In the genomic region with DNA sequence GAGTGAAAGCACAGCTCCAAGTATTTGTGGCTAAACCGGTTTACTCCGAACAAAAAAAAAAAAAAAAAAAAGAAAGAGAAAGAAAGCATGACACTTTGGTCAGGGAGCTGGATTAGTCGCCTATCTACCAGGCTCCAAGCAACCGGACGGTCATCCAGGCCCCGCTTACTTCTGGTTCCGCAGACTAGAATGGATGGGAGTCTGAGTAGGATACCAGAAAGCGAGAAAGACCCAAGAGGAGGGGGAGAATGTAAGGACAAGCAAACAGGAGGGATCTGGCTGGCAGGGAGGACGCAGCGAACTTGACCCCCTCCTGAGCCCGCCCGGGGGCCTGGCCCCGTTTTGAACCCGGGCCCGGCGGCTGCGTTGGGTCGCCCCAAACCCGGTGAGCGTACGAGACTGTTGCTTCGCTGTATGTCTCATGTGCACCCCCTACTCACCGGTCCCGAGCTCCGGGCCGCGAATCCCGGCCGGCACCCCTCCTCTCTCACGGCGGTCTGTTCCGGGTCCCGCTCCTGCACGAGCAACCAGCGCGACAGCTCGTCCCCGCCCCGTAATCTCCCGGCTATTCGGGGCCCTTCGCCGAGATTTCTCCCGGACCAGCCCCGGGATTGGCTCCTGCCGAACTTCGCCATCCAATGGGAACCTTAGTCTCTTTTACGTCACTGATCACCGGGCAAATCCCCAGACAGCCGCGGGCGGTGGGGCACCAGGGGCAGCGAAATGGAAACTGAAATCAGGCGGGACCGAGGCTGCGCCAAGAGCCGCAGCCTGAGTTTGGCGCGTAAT, we compare ENCODE assay signal across 8 cellular contexts. TPM values are rescaled to one million over a fixed set of nuclear protein-coding genes. Genes with fewer than 3 reads are reported as not detected.
DNase-seq lines count a peak whose midpoint lies in the region; ATAC-seq and TF ChIP-seq lines count a peak whose summit lies in the region.

A gene with protein sequence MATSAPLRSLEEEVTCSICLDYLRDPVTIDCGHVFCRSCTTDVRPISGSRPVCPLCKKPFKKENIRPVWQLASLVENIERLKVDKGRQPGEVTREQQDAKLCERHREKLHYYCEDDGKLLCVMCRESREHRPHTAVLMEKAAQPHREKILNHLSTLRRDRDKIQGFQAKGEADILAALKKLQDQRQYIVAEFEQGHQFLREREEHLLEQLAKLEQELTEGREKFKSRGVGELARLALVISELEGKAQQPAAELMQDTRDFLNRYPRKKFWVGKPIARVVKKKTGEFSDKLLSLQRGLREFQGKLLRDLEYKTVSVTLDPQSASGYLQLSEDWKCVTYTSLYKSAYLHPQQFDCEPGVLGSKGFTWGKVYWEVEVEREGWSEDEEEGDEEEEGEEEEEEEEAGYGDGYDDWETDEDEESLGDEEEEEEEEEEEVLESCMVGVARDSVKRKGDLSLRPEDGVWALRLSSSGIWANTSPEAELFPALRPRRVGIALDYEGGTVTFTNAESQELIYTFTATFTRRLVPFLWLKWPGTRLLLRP (minus strand): TSS at position 542 of the 789 bp plus-strand sequence. CDS start 14,303 bp downstream, outside the sequence.

- peak; percentile 77 for ATAC-seq in GM21529 (IDR thresholded peaks at IDR 0.05; ENCODE audit: unreplicated experiment)

- peak within 1 kb of the TSS; percentile 98 to 99 (median 99) for H3K27ac Mint-ChIP-seq in IgD-negative memory B cell

- peaks cover 47% of the 10 kb centered on the region for H3K4me1 ChIP-seq in mononuclear cell (ENCODE audit: insufficient read depth, low read length)

- H3K27me3 Mint-ChIP-seq in IgD-negative memory B cell: no peaks in the 10 kb centered on the region

- peaks cover 43 to 52% (median 47%) of the 10 kb centered on the region in 3 donors for H3K4me1 Mint-ChIP-seq in IgD-negative memory B cell

- no peaks in the 10 kb centered on the region for H3K9me3 ChIP-seq in mononuclear cell (ENCODE audit: low read depth, low read length)

- H3K9me3 Mint-ChIP-seq in IgD-negative memory B cell: no peaks in the 10 kb centered on the region

- no peak for TF ChIP-seq CTCF in epithelial cell of esophagus (IDR thresholded peaks at IDR 0.05; ENCODE audit: insufficient read depth, low read depth, low read length, missing control alignments)

- no peaks in the 10 kb centered on the region for H3K27me3 ChIP-seq in mononuclear cell (ENCODE audit: insufficient read depth, low read length)

- peak; percentile 93 for DNase-seq in DMS 273 treated with DMSO at 0.1 percent for 48 hours (lab: John Stamatoyannopoulos, UW)
- peak; percentile 78 for DNase-seq in OCI-M2 (lab: John Stamatoyannopoulos, UW; ENCODE audit: unreplicated experiment)
- DNase-seq in activated T-cell treated with anti-CD3 and anti-CD28 coated beads for 4 hours: peak; percentile 94
- DNase-seq in epithelial cell of esophagus (ENCODE audit: low read depth): peak; percentile 98
- DNase-seq in stimulated activated CD8-positive, alpha-beta memory T cell treated with anti-CD3 and anti-CD28 coated beads, Interleukin-4, amount 100 ng/mL, for 1 hour (ENCODE audit: low read depth in 2 of 2, low spot score in 1 of 2): peak; percentile 90 to 93

- H3K4me3 Mint-ChIP-seq in IgD-negative memory B cell: peak within 1 kb of the TSS; percentile 96 to 99 (median 98)

- H3K4me3 ChIP-seq in epithelial cell of esophagus (ENCODE audit: low read length) (peak within 1 kb of the TSS; percentile 97), mononuclear cell (ENCODE audit: low read length) (peak within 1 kb of the TSS; percentile 98)

- peaks cover 2% of the 10 kb centered on the region for H3K36me3 Mint-ChIP-seq in IgD-negative memory B cell

RNA-seq across cellular contexts. Expression of the gene that starts here (rescaled TPM):
- 70.6 TPM for polyA plus RNA-seq in IgD-negative memory B cell
- 28.8 TPM for total RNA-seq in mononuclear cell

Comparison
In these comparisons a context has a peak if more than half of its experiments do, and no peak if none do; other contexts are left out.
1. Peak in every context shown above with its lines: DNase-seq, ATAC-seq and H3K4me3 ChIP-seq.